Comparison of ENCODE assay signal across 11 cellular contexts in the genomic region with DNA sequence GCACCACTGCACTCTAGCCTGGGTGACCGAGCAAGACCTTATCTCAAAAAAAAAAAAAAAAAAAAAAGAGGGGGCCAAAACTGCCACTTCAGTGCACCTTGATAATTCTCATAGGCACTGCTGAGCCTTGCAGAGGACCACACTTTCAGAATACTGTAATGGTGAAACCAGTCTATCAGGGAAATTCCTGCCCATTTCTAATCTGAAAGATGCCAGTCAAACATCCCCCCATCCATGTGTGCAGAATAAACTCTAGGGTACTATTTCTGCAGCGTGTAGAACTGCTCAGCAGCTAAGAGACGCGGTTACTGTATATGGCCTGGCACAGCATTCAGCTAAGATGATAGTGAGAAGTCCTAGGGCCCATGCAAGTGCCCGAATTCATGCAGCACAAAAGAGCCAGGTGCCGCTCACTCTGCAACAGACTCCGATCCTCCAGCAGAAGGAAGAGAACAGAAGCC.
DNase-seq lines count a peak whose midpoint lies in the region; ATAC-seq and TF ChIP-seq lines count a peak whose summit lies in the region.
"Had no signal": no experiment of that assay in that cellular context is flagged by ENCODE, and none has a peak within 500 bp of the region (broad histone marks: within the 10 kb centered on the region; RNA-seq: fewer than 3 reads in every experiment).

No MANE protein-coding gene starts in this region.

- CTCF ChIA-PET in CD4-positive, alpha-beta T cell (lab: Charles Lee) = interaction anchor here (0.9 kb wide), 1 partner anchor 20 kb away, joined by 3 read pairs; no protein-coding TSS in a partner anchor

- H3K79me2 ChIP-seq in osteoblast (ENCODE audit: insufficient read depth, low read length) = peaks cover 86% of the 10 kb centered on the region

- DNase-seq in CD4-positive, alpha-beta T cell = no peak
- no peak for DNase-seq in activated T-cell treated with anti-CD3 and anti-CD28 coated beads, Interleukin-2, amount 50 U/mL, for 72 hours
- DNase-seq in NCI-H524 treated with DMSO at 0.1 percent for 48 hours (lab: John Stamatoyannopoulos, UW) (no peak), osteoblast (ENCODE audit: insufficient read length, low spot score, missing footprints) (no peak), coronary artery (ENCODE audit: low spot score) (no peak), pons (ENCODE audit: low spot score) (no peak)
- DNase-seq: stimulated activated CD4-positive, alpha-beta T cell treated with anti-CD3 and anti-CD28 coated beads, Interleukin-2, amount 100 ng/mL, for 24 hours had no signal

- H3K4me1 Mint-ChIP-seq in CD4-positive, alpha-beta T cell (ENCODE audit: low read depth) = peaks cover 84% of the 10 kb centered on the region
- H3K4me1 Mint-ChIP-seq in activated T-cell treated with anti-CD3 and anti-CD28 coated beads, Interleukin-2, amount 50 U/mL, for 72 hours (ENCODE audit: low read depth) = peaks cover 74% of the 10 kb centered on the region

- peak overlapping the region; percentile 17 for H3K4me3 Mint-ChIP-seq in CD4-positive, alpha-beta T cell
- H3K4me3 Mint-ChIP-seq in activated T-cell treated with anti-CD3 and anti-CD28 coated beads, Interleukin-2, amount 50 U/mL, for 72 hours = peak overlapping the region; percentile 57 to 73

- no peak overlapping the region for H3K27ac ChIP-seq in CD4-positive, alpha-beta T cell (ENCODE audit: low read depth, low read length)
- no peak overlapping the region for H3K27ac ChIP-seq in osteoblast (ENCODE audit: low read depth, low read length)
- H3K27ac ChIP-seq in coronary artery = no peak overlapping the region
- H3K27ac ChIP-seq: suprapubic skin had no signal

- peaks cover 8% of the 10 kb centered on the region for H3K4me1 ChIP-seq in osteoblast (ENCODE audit: insufficient read depth, low read length)

- ATAC-seq in CD4-positive, alpha-beta T cell (ENCODE audit: poor library complexity) = peak; percentile 7
- ATAC-seq in GM18867 (IDR thresholded peaks at IDR 0.05; ENCODE audit: unreplicated experiment) = peak; percentile 43
- ATAC-seq in HG02938 (IDR thresholded peaks at IDR 0.05; ENCODE audit: unreplicated experiment) = peak; percentile 45
- ATAC-seq in activated T-cell treated with anti-CD3 and anti-CD28 coated beads, Interleukin-2, amount 50 U/mL, for 72 hours (replicated peaks in 1 of 2) = peak; percentile 50 to 53
- ATAC-seq: HCT116 had no signal

- peaks cover 4% of the 10 kb centered on the region for H3K36me3 ChIP-seq in osteoblast (ENCODE audit: insufficient read depth, low read length)

- no peaks in the 10 kb centered on the region for H3K9me3 ChIP-seq in CD4-positive, alpha-beta T cell (ENCODE audit: control insufficient read depth, low read length)
- H3K9me3 ChIP-seq in osteoblast (ENCODE audit: low read depth, low read length) = no peaks in the 10 kb centered on the region
- H3K9me3 ChIP-seq: suprapubic skin had no signal

- no peak overlapping the region for H3K4me2 ChIP-seq in osteoblast (ENCODE audit: insufficient read depth, low read length)

- H3K27me3 ChIP-seq in CD4-positive, alpha-beta T cell (ENCODE audit: control insufficient read depth, insufficient read depth, low read length) = no peaks in the 10 kb centered on the region
- H3K27me3 ChIP-seq in osteoblast (ENCODE audit: insufficient read depth, low read length) = no peaks in the 10 kb centered on the region
- H3K27me3 ChIP-seq: suprapubic skin had no signal

- POLR2A ChIA-PET in CD4-positive, alpha-beta T cell (lab: Charles Lee) = no interaction called here

- H4K20me1 ChIP-seq in osteoblast (ENCODE audit: insufficient read depth, low read length) = peaks cover 22% of the 10 kb centered on the region

- no peak overlapping the region for H2AFZ ChIP-seq in osteoblast (ENCODE audit: low read length)

- no peaks in the 10 kb centered on the region for H3K9me3 Mint-ChIP-seq in CD4-positive, alpha-beta T cell
- H3K9me3 Mint-ChIP-seq in activated T-cell treated with anti-CD3 and anti-CD28 coated beads, Interleukin-2, amount 50 U/mL, for 72 hours = peaks cover 3 to 5% of the 10 kb centered on the region in 2 donors

- intact Hi-C loops in CD4-positive, alpha-beta T cell (cut with DNase I, micrococcal nuclease) = no loop called here

- H3K27ac Mint-ChIP-seq in CD4-positive, alpha-beta T cell = peak overlapping the region; percentile 50
- peak overlapping the region; percentile 68 for H3K27ac Mint-ChIP-seq in activated T-cell treated with anti-CD3 and anti-CD28 coated beads, Interleukin-2, amount 50 U/mL, for 72 hours

- no peak for TF ChIP-seq CTCF in CD4-positive, alpha-beta T cell (IDR thresholded peaks at IDR 0.05)
- TF ChIP-seq CTCF in osteoblast (IDR thresholded peaks at IDR 0.05; ENCODE audit: extremely low read depth, low read depth, low read length) (no peak), coronary artery (IDR thresholded peaks at IDR 0.05) (no peak)

- no peaks in the 10 kb centered on the region for H3K27me3 Mint-ChIP-seq in CD4-positive, alpha-beta T cell
- no peaks in the 10 kb centered on the region for H3K27me3 Mint-ChIP-seq in activated T-cell treated with anti-CD3 and anti-CD28 coated beads, Interleukin-2, amount 50 U/mL, for 72 hours (ENCODE audit: low read depth)

- H3K4me3 ChIP-seq in osteoblast (ENCODE audit: insufficient read depth, low read length) (no peak overlapping the region), coronary artery (no peak overlapping the region)
- H3K4me3 ChIP-seq: suprapubic skin had no signal

- peaks cover 72% of the 10 kb centered on the region for H3K36me3 Mint-ChIP-seq in CD4-positive, alpha-beta T cell (ENCODE audit: low read depth)
- peaks cover 23 to 29% of the 10 kb centered on the region in 2 donors for H3K36me3 Mint-ChIP-seq in activated T-cell treated with anti-CD3 and anti-CD28 coated beads, Interleukin-2, amount 50 U/mL, for 72 hours (ENCODE audit: insufficient read depth in 2 of 2)
